Comparison of ENCODE assay signal across 17 cellular contexts in genomic region chrX:37800762-37801161, GRCh38. TPM values are rescaled to one million over a fixed set of nuclear protein-coding genes. Genes with fewer than 3 reads are reported as not detected.
"Had no signal": no experiment of that assay in that cellular context is flagged by ENCODE, and none has a peak within 500 bp of the region (broad histone marks: within the 10 kb centered on the region; RNA-seq: fewer than 3 reads in every experiment).

No MANE protein-coding gene starts in this region.

- ATAC-seq: esophagus mucosa; natural killer cell treated with Interleukin-12 subunit alpha and Interleukin-12 subunit beta and Interleukin-15 and Interleukin-18, amount 100 ng/mL, for 72 hours had no signal

- FAIRE-seq: endometrium had no signal

- H3K4me3 ChIP-seq: tibial artery, vagina had no signal

- DNase-seq: activated CD4-positive, CD25-positive, alpha-beta regulatory T cell treated with anti-CD3 and anti-CD28 coated beads, Interleukin-2, amount 50 U/mL, for 72 hours; activated naive CD8-positive, alpha-beta T cell treated with anti-CD3 and anti-CD28 coated beads for 36 hours; anterior cingulate cortex; brain microvascular endothelial cell; hypothalamus; kidney glomerular epithelial cell; occipital lobe; stimulated activated CD4-positive, alpha-beta T cell treated with anti-CD3 and anti-CD28 coated beads, Interleukin-2, amount 100 ng/mL, for 48 hours; stimulated activated naive CD4-positive, alpha-beta T cell; tibial artery had no signal

RNA-seq across cellular contexts. Expression of gene CYBB, which starts 20.9 kb away (rescaled TPM):
- total RNA-seq: activated CD8-positive, alpha-beta memory T cell treated with anti-CD3 and anti-CD28 coated beads for 36 hours; activated T-helper 1 cell treated with anti-CD3 and anti-CD28 coated beads, Interleukin-12 subunit alpha, Interleukin-12 subunit beta, Interleukin-2, Interleukin-4 antibody, amounts not matched to agents 30 ng/mL and 10 ng/mL and 1 ng/mL, durations not matched to agents 14 hours and 24 hours and 36 hours; chondrocyte had no signal
